ENCODE assay signal across 7 cellular contexts in the genomic region with DNA sequence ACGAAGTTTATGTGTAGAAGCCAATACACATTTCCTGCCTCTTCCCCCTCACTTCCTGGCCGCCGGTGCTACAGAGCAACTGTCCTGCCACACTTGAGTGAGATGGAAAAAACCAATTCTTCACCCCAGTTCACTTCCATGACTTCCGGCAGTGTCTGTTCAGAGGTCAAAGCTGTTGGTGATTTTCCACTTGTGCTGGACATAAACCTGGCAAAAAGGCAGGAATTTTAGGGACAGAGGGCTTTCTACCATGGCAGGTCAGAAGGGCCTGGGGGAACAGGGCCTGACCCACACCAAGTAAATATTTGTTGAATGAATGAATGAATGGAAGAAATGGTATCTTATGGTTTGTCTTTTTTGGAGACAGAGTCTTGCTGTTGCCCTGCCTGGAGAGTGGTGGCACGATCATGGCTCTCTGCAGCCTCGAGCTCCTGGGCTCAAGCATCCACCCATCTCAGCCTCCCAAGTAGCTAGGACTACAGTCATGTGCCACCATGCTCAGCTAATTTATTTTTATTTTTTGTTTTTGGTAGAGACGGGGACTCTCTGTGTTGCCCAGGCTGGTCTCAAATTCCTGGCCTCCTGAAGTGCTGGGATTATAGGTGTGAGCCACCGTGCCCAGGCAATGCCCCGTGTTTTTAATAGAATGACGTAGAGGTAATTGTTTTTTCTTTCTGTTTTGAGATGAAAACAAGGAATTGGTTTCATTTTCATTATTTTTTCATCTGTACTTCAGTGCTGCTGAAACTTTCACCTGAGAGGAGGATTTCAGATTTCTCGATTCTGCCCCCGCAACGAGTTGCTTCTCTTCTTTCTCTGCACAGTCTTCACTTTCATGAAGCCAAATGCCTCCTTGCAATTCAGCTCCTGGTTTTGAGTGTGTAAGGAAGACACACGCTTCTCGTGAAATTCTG. TPM values are rescaled to one million over a fixed set of nuclear protein-coding genes. Genes with fewer than 3 reads are reported as not detected.
DNase-seq lines count a peak whose midpoint lies in the region; ATAC-seq and TF ChIP-seq lines count a peak whose summit lies in the region.

No MANE protein-coding gene starts in this region.

- peaks cover 2% of the 10 kb centered on the region for H3K36me3 Mint-ChIP-seq in activated CD4-positive, alpha-beta memory T cell treated with anti-CD3 and anti-CD28 coated beads, Interleukin-2, amount 10 ng/mL, durations not matched to agents 7 days and 5 days (ENCODE audit: low read depth)
- no peaks in the 10 kb centered on the region for H3K36me3 Mint-ChIP-seq in MCF 10A (ENCODE audit: insufficient read depth, unreplicated experiment)

- intact Hi-C loops in left lung (cut with DNase I) (loop anchor here in 1 of 2 donors (10.0 kb wide), 1 partner anchor 126 kb away; no protein-coding TSS in a partner anchor), MCF 10A (cut with micrococcal nuclease) (no loop called here)

- no peak for TF ChIP-seq CTCF in left lung (IDR thresholded peaks at IDR 0.05)
- TF ChIP-seq CTCF in MCF 10A (IDR thresholded peaks at IDR 0.05; ENCODE audit: unreplicated experiment), result no peak

- peak overlapping the region; percentile 72 for H3K4me3 Mint-ChIP-seq in activated CD4-positive, alpha-beta memory T cell treated with anti-CD3 and anti-CD28 coated beads, Interleukin-2, amount 10 ng/mL, durations not matched to agents 7 days and 5 days
- H3K4me3 Mint-ChIP-seq in stimulated activated naive CD8-positive, alpha-beta T cell treated with anti-CD3 and anti-CD28 coated beads, Interleukin-15, amount 100 ng/mL, for 72 hours, result peak overlapping the region; percentile 79 to 83
- H3K4me3 Mint-ChIP-seq in MCF 10A (ENCODE audit: unreplicated experiment), result no peak overlapping the region

- no peaks in the 10 kb centered on the region for H3K27me3 ChIP-seq in left lung

- no peaks in the 10 kb centered on the region for H3K9me3 ChIP-seq in left lung

- BruUV-seq in MCF 10A (replicated peaks; lab: Mats Ljungman, UMichigan), result no TSS peak

- no peaks in the 10 kb centered on the region for H3K27me3 Mint-ChIP-seq in activated CD4-positive, alpha-beta memory T cell treated with anti-CD3 and anti-CD28 coated beads, Interleukin-2, amount 10 ng/mL, durations not matched to agents 7 days and 5 days
- no peaks in the 10 kb centered on the region for H3K27me3 Mint-ChIP-seq in stimulated activated naive CD8-positive, alpha-beta T cell treated with anti-CD3 and anti-CD28 coated beads, Interleukin-15, amount 100 ng/mL, for 72 hours
- no peaks in the 10 kb centered on the region for H3K27me3 Mint-ChIP-seq in MCF 10A (ENCODE audit: insufficient read depth, unreplicated experiment)

- H3K4me1 Mint-ChIP-seq in activated CD4-positive, alpha-beta memory T cell treated with anti-CD3 and anti-CD28 coated beads, Interleukin-2, amount 10 ng/mL, durations not matched to agents 7 days and 5 days, result peaks cover 67% of the 10 kb centered on the region
- peaks cover 63% of the 10 kb centered on the region for H3K4me1 Mint-ChIP-seq in stimulated activated naive CD8-positive, alpha-beta T cell treated with anti-CD3 and anti-CD28 coated beads, Interleukin-15, amount 100 ng/mL, for 72 hours
- H3K4me1 Mint-ChIP-seq in MCF 10A (ENCODE audit: insufficient read depth, unreplicated experiment), result peaks cover 6% of the 10 kb centered on the region

- POLR2A ChIA-PET in activated CD4-positive, alpha-beta memory T cell treated with anti-CD3 and anti-CD28 coated beads, Interleukin-2, amount 10 ng/mL, durations not matched to agents 7 days and 5 days (lab: Charles Lee), result interaction anchor here (0.5 to 5.9 kb wide), 36 partner anchors 15 to 544 kb away, joined by 3 to 129 read pairs (median 6); a partner anchor contains a TSS
- POLR2A ChIA-PET in MCF 10A (lab: Yijun Ruan, JAX), result no interaction called here

- peak overlapping the region; percentile 91 for H3K27ac Mint-ChIP-seq in activated CD4-positive, alpha-beta memory T cell treated with anti-CD3 and anti-CD28 coated beads, Interleukin-2, amount 10 ng/mL, durations not matched to agents 7 days and 5 days
- H3K27ac Mint-ChIP-seq in stimulated activated naive CD8-positive, alpha-beta T cell treated with anti-CD3 and anti-CD28 coated beads, Interleukin-15, amount 100 ng/mL, for 72 hours, result peak overlapping the region; percentile 98 to 99
- no peak overlapping the region for H3K27ac Mint-ChIP-seq in MCF 10A (ENCODE audit: low read depth, unreplicated experiment)

- H3K27ac ChIP-seq in left lung, result peak overlapping the region; percentile 14 to 75

- peak; percentile 64 for DNase-seq in activated CD4-positive, alpha-beta memory T cell treated with anti-CD3 and anti-CD28 coated beads, Interleukin-2, amount 10 ng/mL, durations not matched to agents 7 days and 5 days
- DNase-seq in left lung, result no peak
- DNase-seq in stimulated activated naive CD8-positive, alpha-beta T cell treated with anti-CD3 and anti-CD28 coated beads, Interleukin-15, amount 100 ng/mL, for 72 hours, result peak; percentile 45 to 60
- DNase-seq in GM19238 (ENCODE audit: insufficient read length, low spot score), result no peak
- no peak for DNase-seq in GOT3 (lab: John Stamatoyannopoulos, UW)
- DNase-seq in MCF 10A (ENCODE audit: unreplicated experiment), result no peak

- CTCF ChIA-PET in activated CD4-positive, alpha-beta memory T cell treated with anti-CD3 and anti-CD28 coated beads, Interleukin-2, amount 10 ng/mL, durations not matched to agents 7 days and 5 days (lab: Charles Lee), result interaction anchor here (1.5 to 8.0 kb wide), 18 partner anchors 14 to 185 kb away, joined by 3 to 168 read pairs (median 22); a partner anchor contains a TSS
- CTCF ChIA-PET in MCF 10A (lab: Yijun Ruan, JAX), result interaction anchor here (0.6 to 1.6 kb wide), 6 partner anchors 27 to 321 kb away, joined by 3 to 6 read pairs (median 3); no protein-coding TSS in a partner anchor

- no peaks in the 10 kb centered on the region for H3K9me3 Mint-ChIP-seq in activated CD4-positive, alpha-beta memory T cell treated with anti-CD3 and anti-CD28 coated beads, Interleukin-2, amount 10 ng/mL, durations not matched to agents 7 days and 5 days
- no peaks in the 10 kb centered on the region for H3K9me3 Mint-ChIP-seq in stimulated activated naive CD8-positive, alpha-beta T cell treated with anti-CD3 and anti-CD28 coated beads, Interleukin-15, amount 100 ng/mL, for 72 hours
- no peaks in the 10 kb centered on the region for H3K9me3 Mint-ChIP-seq in MCF 10A (ENCODE audit: unreplicated experiment)

- no peak overlapping the region for H3K4me3 ChIP-seq in left lung

- ATAC-seq in HG03135 (IDR thresholded peaks at IDR 0.05; ENCODE audit: unreplicated experiment), result peak; percentile 35
- no peak for ATAC-seq in left lung
- ATAC-seq in stimulated activated naive CD8-positive, alpha-beta T cell treated with anti-CD3 and anti-CD28 coated beads, Interleukin-15, amount 100 ng/mL, for 72 hours, result peak; percentile 61

- peaks cover 6 to 45% of the 10 kb centered on the region in 2 donors for H3K4me1 ChIP-seq in left lung

- no peaks in the 10 kb centered on the region for H3K36me3 ChIP-seq in left lung

RNA-seq across cellular contexts. Expression of a gene that starts 48.0 kb away (rescaled TPM):
- total RNA-seq in activated CD4-positive, alpha-beta memory T cell treated with anti-CD3 and anti-CD28 coated beads, Interleukin-2, amount 10 ng/mL, durations not matched to agents 7 days and 5 days, result 10 to 100 TPM; 78.4 to 79.6 TPM
- total RNA-seq in left lung (10 to 100 TPM; 47.3 to 63.2 TPM), MCF 10A (2022) (13.1 and 15.9 TPM in 2 replicates)

Comparison
In these comparisons a context has a peak if more than half of its experiments do, and no peak if none do; other contexts are left out.
1. DNase-seq: peak in activated CD4-positive, alpha-beta memory T cell treated with anti-CD3 and anti-CD28 coated beads, Interleukin-2, amount 10 ng/mL, durations not matched to agents 7 days and 5 days (single experiment) and stimulated activated naive CD8-positive, alpha-beta T cell treated with anti-CD3 and anti-CD28 coated beads, Interleukin-15, amount 100 ng/mL, for 72 hours (2 of 2); none in left lung (0 of 2), GM19238 (single experiment), GOT3 (single experiment) and MCF 10A (single experiment).